In genomic region chr20:49634116-49634515, GRCh38 we compare ENCODE assay signal across 1 cellular context.
TF ChIP-seq lines count a peak whose summit lies in the region.

No MANE protein-coding gene starts in this region.

TF ChIP-seq in neural cell, 6 proteins besides CTCF, POLR2A, EP300 and RAD21 (continued from another document):
- no peak for TF ChIP-seq REST (IDR thresholded peaks at IDR 0.05; ENCODE audit: borderline replicate concordance)
